Comparison of ENCODE assay signal across 23 cellular contexts in genomic region chr5:150052326-150053230, GRCh38. TPM values are rescaled to one million over a fixed set of nuclear protein-coding genes. Genes with fewer than 3 reads are reported as not detected.
DNase-seq lines count a peak whose midpoint lies in the region; ATAC-seq, FAIRE-seq and TF ChIP-seq lines count a peak whose summit lies in the region.
"Had no signal": no experiment of that assay in that cellular context is flagged by ENCODE, and none has a peak within 500 bp of the region (broad histone marks: within the 10 kb centered on the region; RNA-seq: fewer than 3 reads in every experiment).

No MANE protein-coding gene starts in this region.

- ATAC-seq in SK-N-SH treated with all-trans-retinoic acid at 6 μM for 48 hours (no peak), GM12878 (no peak), GM21360 (IDR thresholded peaks at IDR 0.05; ENCODE audit: unreplicated experiment) (no peak)
- ATAC-seq: effector memory CD8-positive, alpha-beta T cell had no signal

- H3K36me3 Mint-ChIP-seq in HFFc6 (ENCODE audit: low read depth), result peaks cover 76% of the 10 kb centered on the region

- H2AFZ ChIP-seq in SK-N-SH (ENCODE audit: low read depth) (no peak overlapping the region), GM12878 (ENCODE audit: control insufficient read depth, low read depth, low read length) (no peak overlapping the region), osteoblast (ENCODE audit: low read length) (no peak overlapping the region)

- TF ChIP-seq CTCF in SK-N-SH (IDR thresholded peaks at IDR 0.05) (no peak), HFFc6 (IDR thresholded peaks at IDR 0.05) (no peak), GM12878 (IDR thresholded peaks at IDR 0.05 in 2 of 3, conservative IDR thresholded peaks at IDR 0.05 in 1 of 3; ENCODE audit: control insufficient read depth in 2 of 3, extremely low read depth in 1 of 3, insufficient read depth in 1 of 3, low read depth in 3 of 3, low read length in 3 of 3) (no peak), osteoblast (IDR thresholded peaks at IDR 0.05; ENCODE audit: extremely low read depth, low read depth, low read length) (no peak)

- POLR2A ChIA-PET in SK-N-SH (lab: Yijun Ruan, JAX), result no interaction called here
- POLR2A ChIA-PET in GM12878 (lab: Charles Lee), result no interaction called here

- peak overlapping the region; percentile 14 to 65; a peak in 3 of 4 replicates for H3K27ac ChIP-seq in SK-N-SH (ENCODE audit: low read depth in 2 of 2, low read length in 1 of 2)
- H3K27ac ChIP-seq in GM12878 (ENCODE audit: control insufficient read depth, insufficient read depth), result no peak overlapping the region
- H3K27ac ChIP-seq in osteoblast (ENCODE audit: low read depth, low read length), result peak overlapping the region; percentile 73
- H3K27ac ChIP-seq: prostate gland, thoracic aorta had no signal

- H3K79me2 ChIP-seq in SK-N-SH (ENCODE audit: insufficient read depth) (no peaks in the 10 kb centered on the region), GM12878 (ENCODE audit: control insufficient read depth, insufficient read depth, low read length) (no peaks in the 10 kb centered on the region), osteoblast (ENCODE audit: insufficient read depth, low read length) (peaks cover 6% of the 10 kb centered on the region)

- H3K27me3 Mint-ChIP-seq in HFFc6 (ENCODE audit: insufficient read depth), result peaks cover 5% of the 10 kb centered on the region
- H3K27me3 Mint-ChIP-seq: CD4-positive, alpha-beta T cell; effector memory CD8-positive, alpha-beta T cell; memory B cell had no signal

- SMC1A ChIA-PET in GM12878 (lab: Charles Lee; ENCODE audit: uncharacterized antibody, unreplicated experiment), result no interaction called here

- 76% methylated on average over 8 of the region's 9 CpGs for WGBS in SK-N-SH (ENCODE audit: low lambda C conversion rate)
- 84% methylated on average over 9 of the region's 9 CpGs for WGBS in GM12878 (ENCODE audit: insufficient coverage, insufficient replicate concordance, low lambda C conversion rate, missing lambda C conversion rate)

- peaks cover 66% of the 10 kb centered on the region for H3K4me1 Mint-ChIP-seq in HFFc6 (ENCODE audit: low read depth)
- H3K4me1 Mint-ChIP-seq: memory B cell, nephron had no signal

- intact Hi-C loops in GM12878 (cut with micrococcal nuclease; ENCODE audit: unreplicated experiment), result no loop called here

- H3F3A ChIP-seq in SK-N-SH (replicated peaks; ENCODE audit: insufficient read depth), result peaks cover 6% of the 10 kb centered on the region

- TF ChIP-seq EP300 in SK-N-SH (IDR thresholded peaks at IDR 0.05; ENCODE audit: borderline replicate concordance in 1 of 2, low read depth in 1 of 2, low read length in 1 of 2) (no peak), GM12878 (IDR thresholded peaks at IDR 0.05; ENCODE audit: borderline replicate concordance in 1 of 2, control insufficient read depth in 1 of 2, low read depth in 2 of 2, low read length in 2 of 2) (no peak)

- no peaks in the 10 kb centered on the region for H3K27me3 ChIP-seq in SK-N-SH (ENCODE audit: insufficient read depth)
- no peaks in the 10 kb centered on the region for H3K27me3 ChIP-seq in GM12878 (replicated peaks in 1 of 2; ENCODE audit: control insufficient read depth in 2 of 2, insufficient read depth in 2 of 2, low read length in 1 of 2)
- no peaks in the 10 kb centered on the region for H3K27me3 ChIP-seq in osteoblast (ENCODE audit: insufficient read depth, low read length)

- no peaks in the 10 kb centered on the region for H3K9me3 Mint-ChIP-seq in HFFc6
- H3K9me3 Mint-ChIP-seq: CD4-positive, alpha-beta T cell; effector memory CD8-positive, alpha-beta T cell; memory B cell; nephron had no signal

- H3K9me2 ChIP-seq in SK-N-SH, result no peaks in the 10 kb centered on the region

- RAD21 ChIA-PET in GM12878 (lab: Charles Lee; ENCODE audit: unreplicated experiment), result no interaction called here

- CTCF ChIA-PET in SK-N-SH (lab: Yijun Ruan, JAX), result no interaction called here
- CTCF ChIA-PET in GM12878 (lab: Yijun Ruan, JAX), result no interaction called here

- H3K4me2 ChIP-seq in SK-N-SH, result peak overlapping the region; percentile 29; the same call in 1 of the 2 replicates
- H3K4me2 ChIP-seq in GM12878 (ENCODE audit: control insufficient read depth, insufficient read depth), result no peak overlapping the region
- peak overlapping the region; percentile 20 for H3K4me2 ChIP-seq in osteoblast (ENCODE audit: insufficient read depth, low read length)

- H3K4me3 Mint-ChIP-seq in HFFc6, result peak overlapping the region; percentile 48
- H3K4me3 Mint-ChIP-seq: CD4-positive, alpha-beta T cell; effector memory CD8-positive, alpha-beta T cell; memory B cell; nephron had no signal

- BruUV-seq in GM12878 (replicated peaks; lab: Mats Ljungman, UMichigan), result TSS peak; percentile 17

- peak overlapping the region; percentile 92 for H3K27ac Mint-ChIP-seq in HFFc6
- H3K27ac Mint-ChIP-seq: CD4-positive, alpha-beta T cell; effector memory CD8-positive, alpha-beta T cell; memory B cell; nephron had no signal

- DNase-seq in SK-N-SH (no peak), HFFc6 (no peak), GM12878 (ENCODE audit: low read depth, low spot score) (no peak), osteoblast (ENCODE audit: insufficient read length, low spot score, missing footprints) (peak; percentile 77), NCI-H526 (lab: John Stamatoyannopoulos, UW) (no peak), RKO (ENCODE audit: low spot score) (no peak)
- DNase-seq: activated CD4-positive, alpha-beta T cell treated with anti-CD3 and anti-CD28 coated beads, Interleukin-2, amount 50 U/mL, for 48 hours; amygdala; CD4-positive, alpha-beta T cell; effector memory CD8-positive, alpha-beta T cell; NCI-H146; RPMI8226; small intestine; stimulated activated CD4-positive, alpha-beta T cell treated with anti-CD3 and anti-CD28 coated beads, Interleukin-4, amount 100 ng/mL, for 24 hours had no signal

- TF ChIP-seq POLR2A in GM12878 (IDR thresholded peaks at IDR 0.05; ENCODE audit: low read depth, low read length), result 0 out of 2 replicates have a peak, but pooled peaks have one; percentile 4

- in situ Hi-C loops in GM12878 (cut with MboI), result no loop called here

- H3K36me3 ChIP-seq in SK-N-SH (replicated peaks in 1 of 2; ENCODE audit: control insufficient read depth in 1 of 2, insufficient read depth in 2 of 2, low read length in 1 of 2) (peaks cover 43 to 75% of the 10 kb centered on the region in 2 experiments), GM12878 (ENCODE audit: control insufficient read depth in 2 of 2, insufficient read depth in 2 of 2, low read length in 1 of 2) (peaks cover 23 to 47% of the 10 kb centered on the region in 2 experiments), osteoblast (ENCODE audit: insufficient read depth, low read length) (peaks cover 77% of the 10 kb centered on the region)

- H3K4me1 ChIP-seq in SK-N-SH (ENCODE audit: control insufficient read depth in 1 of 2, insufficient read depth in 2 of 2, low read depth in 1 of 2, low read length in 1 of 2) (peaks cover 0 to 7% of the 10 kb centered on the region in 2 experiments; a peak in 3 of 4 replicates), GM12878 (ENCODE audit: control insufficient read depth, insufficient read depth, low read length) (no peaks in the 10 kb centered on the region), osteoblast (ENCODE audit: insufficient read depth, low read length) (peaks cover 27% of the 10 kb centered on the region)
- H3K4me1 ChIP-seq: prostate gland had no signal

- H3K4me3 ChIP-seq in SK-N-SH (ENCODE audit: low read depth in 2 of 2, low read length in 1 of 2), result no peak overlapping the region
- H3K4me3 ChIP-seq in GM12878, result no peak overlapping the region
- H3K4me3 ChIP-seq in osteoblast (ENCODE audit: insufficient read depth, low read length), result no peak overlapping the region
- H3K4me3 ChIP-seq: prostate gland, thoracic aorta had no signal

- no peak for TF ChIP-seq RAD21 in SK-N-SH (IDR thresholded peaks at IDR 0.05; ENCODE audit: low read length)
- TF ChIP-seq RAD21 in GM12878 (IDR thresholded peaks at IDR 0.05; ENCODE audit: insufficient read depth, low read depth, low read length), result no peak

- H4K20me1 ChIP-seq in SK-N-SH (ENCODE audit: insufficient read depth), result no peaks in the 10 kb centered on the region
- H4K20me1 ChIP-seq in GM12878 (ENCODE audit: control insufficient read depth, insufficient read depth), result no peaks in the 10 kb centered on the region
- H4K20me1 ChIP-seq in osteoblast (ENCODE audit: insufficient read depth, low read length), result no peaks in the 10 kb centered on the region

- H3K9me3 ChIP-seq in SK-N-SH (no peaks in the 10 kb centered on the region), GM12878 (replicated peaks; ENCODE audit: control insufficient read depth, insufficient read depth, low read length) (no peaks in the 10 kb centered on the region), osteoblast (ENCODE audit: low read depth, low read length) (no peaks in the 10 kb centered on the region)
- H3K9me3 ChIP-seq: prostate gland, thoracic aorta had no signal

- FAIRE-seq in GM12878 (lab: Jason Lieb, UNC), result no peak
- FAIRE-seq: A204.1, HTR-8/SVneo, islet of Langerhans, small intestine had no signal

- H3K9ac ChIP-seq in SK-N-SH (peak overlapping the region; percentile 10; the same call in 1 of the 2 replicates), GM12878 (ENCODE audit: control insufficient read depth, insufficient read depth, low read length) (no peak overlapping the region)

RNA-seq across cellular contexts. Expression of gene CSF1R, which starts 33.8 kb away (rescaled TPM):
- polyA plus RNA-seq in SK-N-SH (2012; rRNA removed), result 0.15 and 0.25 TPM in 2 replicates
- 0.10 and 0.30 TPM in 2 replicates for polyA plus RNA-seq in SK-N-SH (2012; cell fraction: cytosol; rRNA removed)
- polyA plus RNA-seq in SK-N-SH (2012; cell fraction: nucleus; rRNA removed), result 0.49 and 0.69 TPM in 2 replicates
- 1 to 10 TPM in 2 of 6 experiments, under 1 TPM in 4; 0.26 to 1.5 (median 0.78) TPM for total RNA-seq in HFFc6 (2021; fragmentation: NEBNext Ultra II Directional; extraction: Animal tissue kit (Norgen Biotek cat#: 25700))
- 9.9 TPM in 2 replicates for total RNA-seq in GM12878 (2013; cell fraction: nucleolus; rRNA removed)
- 2.0 and 2.4 TPM in 2 replicates for total RNA-seq in GM12878 (2014; rRNA removed)
- total RNA-seq in GM12878 (2014; rRNA removed; fragmentation: Illumina TruSeq; extraction: Trizol), result 0.63 and 0.69 TPM in 2 replicates
- total RNA-seq in GM12878 (2021), result 3.6 and 4.4 TPM in 2 replicates
- 0.34 TPM for polyA plus RNA-seq in GM12878 (2011; ENCODE audit: low read depth)
- 0.73 and 1.7 TPM in 2 replicates for polyA plus RNA-seq in GM12878 (2011; rRNA removed)
- 2.0 and 2.1 TPM in 2 replicates for polyA plus RNA-seq in GM12878 (2011; cell fraction: cytosol; rRNA removed)
- 2.5 and 3.6 TPM in 2 replicates for polyA plus RNA-seq in GM12878 (2011; cell fraction: nucleus; rRNA removed)
- 0.64 and 0.76 TPM in 2 replicates for polyA plus RNA-seq in GM12878 (2012)
- 0.97 and 2.3 TPM in 2 replicates for polyA plus RNA-seq in GM12878 (2014; fragmentation: Illumina TruSeq; extraction: Trizol)
- polyA plus RNA-seq in GM12878 (2014; fragmentation: Nextera tagmentation; extraction: Ambion mirVana), result under 1 TPM; 0.35 to 0.38 TPM
- polyA plus RNA-seq in GM12878 (2014; rRNA removed), result 2.8 and 3.2 TPM in 2 replicates
- polyA plus RNA-seq in GM12878 (2016; fragmentation: Nextera tagmentation; extraction: Ambion mirVana), result under 1 TPM; 0.47 to 0.79 TPM
- polyA minus RNA-seq in GM12878 (2011; rRNA and poly(A)+ RNA removed), result 2.0 and 3.2 TPM in 2 replicates
- polyA minus RNA-seq in GM12878 (2011; cell fraction: cytosol; rRNA and poly(A)+ RNA removed), result 0.80 and 0.83 TPM in 2 replicates
- 0.48 and 1.2 TPM in 2 replicates for polyA minus RNA-seq in GM12878 (2011; cell fraction: nucleus; rRNA and poly(A)+ RNA removed)
- total RNA-seq in osteoblast, result 0.36 and 0.88 TPM in 2 replicates

RNA-seq across cellular contexts. Expression of gene HMGXB3, which starts 52.0 kb away (rescaled TPM):
- polyA plus RNA-seq in SK-N-SH (2012; rRNA removed), result 28.8 and 39.9 TPM in 2 replicates
- polyA plus RNA-seq in SK-N-SH (2012; cell fraction: cytosol; rRNA removed), result 21.3 and 23.0 TPM in 2 replicates
- polyA plus RNA-seq in SK-N-SH (2012; cell fraction: nucleus; rRNA removed), result 80.4 and 109 TPM in 2 replicates
- total RNA-seq in HFFc6 (2021; fragmentation: NEBNext Ultra II Directional; extraction: Animal tissue kit (Norgen Biotek cat#: 25700)), result 10 to 100 TPM; 38.2 to 42.5 (median 40.5) TPM
- 99.4 and 101 TPM in 2 replicates for total RNA-seq in GM12878 (2013; cell fraction: nucleolus; rRNA removed)
- total RNA-seq in GM12878 (2014; rRNA removed), result 33.7 and 34.6 TPM in 2 replicates
- 25.4 and 26.2 TPM in 2 replicates for total RNA-seq in GM12878 (2014; rRNA removed; fragmentation: Illumina TruSeq; extraction: Trizol)
- 34.9 and 38.1 TPM in 2 replicates for total RNA-seq in GM12878 (2021)
- 15.0 TPM for polyA plus RNA-seq in GM12878 (2011; ENCODE audit: low read depth)
- polyA plus RNA-seq in GM12878 (2011; rRNA removed), result 37.6 and 42.2 TPM in 2 replicates
- 42.5 and 47.4 TPM in 2 replicates for polyA plus RNA-seq in GM12878 (2011; cell fraction: cytosol; rRNA removed)
- polyA plus RNA-seq in GM12878 (2011; cell fraction: nucleus; rRNA removed), result 69.6 and 86.9 TPM in 2 replicates
- polyA plus RNA-seq in GM12878 (2012), result 19.5 and 22.3 TPM in 2 replicates
- polyA plus RNA-seq in GM12878 (2014; fragmentation: Illumina TruSeq; extraction: Trizol), result 28.6 and 30.8 TPM in 2 replicates
- 1 to 10 TPM in 1 of 2 experiments, under 1 TPM in 1; 1.00 to 1.8 TPM for polyA plus RNA-seq in GM12878 (2014; fragmentation: Nextera tagmentation; extraction: Ambion mirVana)
- polyA plus RNA-seq in GM12878 (2014; rRNA removed), result 39.3 and 40.1 TPM in 2 replicates
- 10 to 100 TPM; 16.8 to 18.4 TPM for polyA plus RNA-seq in GM12878 (2016; fragmentation: Nextera tagmentation; extraction: Ambion mirVana)
- polyA minus RNA-seq in GM12878 (2011; rRNA and poly(A)+ RNA removed), result 40.4 and 59.5 TPM in 2 replicates
- 16.3 and 17.4 TPM in 2 replicates for polyA minus RNA-seq in GM12878 (2011; cell fraction: cytosol; rRNA and poly(A)+ RNA removed)
- 34.2 and 49.2 TPM in 2 replicates for polyA minus RNA-seq in GM12878 (2011; cell fraction: nucleus; rRNA and poly(A)+ RNA removed)
- 49.8 and 54.3 TPM in 2 replicates for total RNA-seq in osteoblast

RNA-seq across cellular contexts. Expression of gene TIGD6, which starts 52.1 kb away (rescaled TPM):
- polyA plus RNA-seq in SK-N-SH (2012; rRNA removed) (4.7 and 4.8 TPM in 2 replicates), GM12878 (2011; rRNA removed) (3.2 and 3.7 TPM in 2 replicates), GM12878 (2014; fragmentation: Illumina TruSeq; extraction: Trizol) (2.6 and 3.5 TPM in 2 replicates), GM12878 (2014; fragmentation: Nextera tagmentation; extraction: Ambion mirVana) (1 to 10 TPM in 1 of 2 experiments, under 1 TPM in 1; 0.84 to 1.1 TPM), GM12878 (2014; rRNA removed) (2.7 and 3.3 TPM in 2 replicates), GM12878 (2016; fragmentation: Nextera tagmentation; extraction: Ambion mirVana) (1 to 10 TPM; 4.0 to 4.1 TPM)
- polyA plus RNA-seq in SK-N-SH (2012; cell fraction: cytosol; rRNA removed), result 4.2 and 4.7 TPM in 2 replicates
- polyA plus RNA-seq in SK-N-SH (2012; cell fraction: nucleus; rRNA removed), result 4.2 and 6.3 TPM in 2 replicates
- 1 to 10 TPM; 6.6 to 7.5 (median 7.2) TPM for total RNA-seq in HFFc6 (2021; fragmentation: NEBNext Ultra II Directional; extraction: Animal tissue kit (Norgen Biotek cat#: 25700))
- 8.5 and 8.9 TPM in 2 replicates for total RNA-seq in GM12878 (2013; cell fraction: nucleolus; rRNA removed)
- total RNA-seq in GM12878 (2014; rRNA removed) (3.4 and 3.7 TPM in 2 replicates), GM12878 (2014; rRNA removed; fragmentation: Illumina TruSeq; extraction: Trizol) (2.6 and 2.7 TPM in 2 replicates), GM12878 (2021) (2.2 and 2.9 TPM in 2 replicates), osteoblast (9.1 and 9.8 TPM in 2 replicates)
- polyA plus RNA-seq in GM12878 (2011; ENCODE audit: low read depth), result 2.6 TPM
- 2.8 and 4.0 TPM in 2 replicates for polyA plus RNA-seq in GM12878 (2011; cell fraction: cytosol; rRNA removed)
- polyA plus RNA-seq in GM12878 (2011; cell fraction: nucleus; rRNA removed), result 3.0 and 5.2 TPM in 2 replicates
- polyA plus RNA-seq in GM12878 (2012), result 2.5 and 3.0 TPM in 2 replicates
- polyA minus RNA-seq in GM12878 (2011; rRNA and poly(A)+ RNA removed), result 6.9 and 8.8 TPM in 2 replicates
- polyA minus RNA-seq in GM12878 (2011; cell fraction: cytosol; rRNA and poly(A)+ RNA removed), result 0.83 and 2.1 TPM in 2 replicates
- 5.1 and 7.5 TPM in 2 replicates for polyA minus RNA-seq in GM12878 (2011; cell fraction: nucleus; rRNA and poly(A)+ RNA removed)
